Comparison of ENCODE assay signal across 10 cellular contexts in the genomic region with DNA sequence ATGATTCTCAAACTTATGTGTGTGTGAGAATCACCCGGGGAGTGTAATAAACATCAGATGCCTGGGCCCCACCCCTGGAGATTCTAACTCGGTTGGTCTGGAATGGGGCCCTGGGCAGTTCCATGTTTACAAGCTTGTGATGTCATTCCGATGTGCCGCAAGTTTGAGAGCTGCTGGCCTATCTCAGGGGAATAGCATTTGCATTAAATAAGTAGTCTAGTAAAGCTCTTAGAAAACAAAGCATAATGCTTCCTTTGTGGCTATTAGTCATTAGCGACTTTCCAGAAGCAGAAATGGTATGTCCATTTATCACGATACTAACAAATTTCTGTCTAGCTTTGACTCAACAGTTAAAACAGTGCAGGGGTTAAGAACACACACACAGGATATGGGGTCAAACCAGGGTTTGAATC. TPM values are rescaled to one million over a fixed set of nuclear protein-coding genes. Genes with fewer than 3 reads are reported as not detected.
DNase-seq lines count a peak whose midpoint lies in the region; ATAC-seq and FAIRE-seq lines count a peak whose summit lies in the region.
"Had no signal": no experiment of that assay in that cellular context is flagged by ENCODE, and none has a peak within 500 bp of the region (broad histone marks: within the 10 kb centered on the region; RNA-seq: fewer than 3 reads in every experiment).

No MANE protein-coding gene starts in this region.

- no peak for ATAC-seq in HG03139 (IDR thresholded peaks at IDR 0.05; ENCODE audit: unreplicated experiment)
- ATAC-seq in HG03571 (IDR thresholded peaks at IDR 0.05; ENCODE audit: unreplicated experiment), result no peak

- FAIRE-seq in urothelium cell line (lab: Jason Lieb, UNC), result no peak

- peak; percentile 32 for DNase-seq in NCI-H82 (lab: John Stamatoyannopoulos, UW)
- no peak for DNase-seq in NCI-H82 treated with DMSO at 0.1 percent for 48 hours (lab: John Stamatoyannopoulos, UW; ENCODE audit: unreplicated experiment)
- DNase-seq in NCI-H526 treated with DMSO at 0.1 percent for 48 hours (lab: John Stamatoyannopoulos, UW), result peak; percentile 67
- DNase-seq in fibroblast of peridontal ligament (ENCODE audit: extremely low read depth), result peak; percentile 46
- DNase-seq in urothelium cell line (ENCODE audit: low spot score), result peak; percentile 62
- no peak for DNase-seq in ureter (ENCODE audit: low spot score)
- DNase-seq: H7, NCI-H524 had no signal

RNA-seq across cellular contexts. Expression of a gene that starts 20.9 kb away (rescaled TPM):
- 1.5 TPM for total RNA-seq in ureter

RNA-seq across cellular contexts. Expression of a gene that starts 21.1 kb away (rescaled TPM):
- 51.6 TPM for total RNA-seq in ureter

Comparison
In these comparisons a context has a peak if more than half of its experiments do, and no peak if none do; other contexts are left out.
1. DNase-seq: peak in NCI-H82 (single experiment), NCI-H526 treated with DMSO at 0.1 percent for 48 hours (single experiment), fibroblast of peridontal ligament (single experiment) and urothelium cell line (single experiment); none in NCI-H82 treated with DMSO at 0.1 percent for 48 hours (single experiment) and ureter (single experiment).